ENCODE assay signal across 8 cellular contexts in the genomic region with DNA sequence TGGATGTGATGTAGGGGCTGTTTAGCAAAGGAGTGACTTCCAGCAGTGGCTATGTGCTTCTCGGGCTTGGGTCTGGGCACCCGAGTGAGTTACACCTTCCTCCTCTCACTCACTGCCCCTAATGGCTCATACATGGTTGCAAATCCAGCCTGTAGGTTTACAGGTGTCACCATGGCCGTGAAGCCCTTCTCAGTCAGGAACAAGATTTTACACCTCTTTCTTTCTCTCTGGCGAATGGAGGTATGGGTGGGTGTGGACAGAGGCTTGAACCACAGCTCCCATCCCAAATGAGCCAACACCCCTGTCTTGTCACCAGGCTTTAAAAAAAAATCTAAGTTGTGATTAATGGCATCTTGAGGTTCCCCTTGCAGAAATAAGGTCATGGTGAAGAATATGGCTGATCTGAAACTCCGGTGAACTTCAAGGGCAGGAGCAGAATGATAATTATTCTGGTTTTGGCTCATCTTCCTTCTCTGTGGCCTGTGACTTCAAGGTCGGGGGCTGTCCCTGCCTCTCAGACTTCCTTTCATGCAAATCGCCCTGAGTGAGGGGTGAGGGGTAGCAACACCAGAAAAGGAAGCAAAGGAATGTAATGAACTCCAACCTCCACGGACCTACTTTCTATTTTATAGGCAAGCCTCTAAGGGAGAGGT.
A peak's percentile ranks its signal among the peaks of the same experiment; 100 is the strongest.
DNase-seq lines count a peak whose midpoint lies in the region; ATAC-seq, FAIRE-seq and TF ChIP-seq lines count a peak whose summit lies in the region.

No MANE protein-coding gene starts in this region.

- POLR2A ChIA-PET in HEK293T (lab: Yijun Ruan, JAX): no interaction called here

- no peak for TF ChIP-seq CTCF in D721Med (IDR thresholded peaks at IDR 0.05; ENCODE audit: insufficient read depth, missing control alignments)

- peak overlapping the region; percentile 79 for H3K27ac Mint-ChIP-seq in activated CD8-positive, alpha-beta memory T cell treated with anti-CD3 and anti-CD28 coated beads, Interleukin-2, amount 10 ng/mL, durations not matched to agents 7 days and 5 days

- H3K27me3 Mint-ChIP-seq in activated CD8-positive, alpha-beta memory T cell treated with anti-CD3 and anti-CD28 coated beads, Interleukin-2, amount 10 ng/mL, durations not matched to agents 7 days and 5 days: peaks cover 32% of the 10 kb centered on the region

- no peaks in the 10 kb centered on the region for H3K9me3 Mint-ChIP-seq in activated CD8-positive, alpha-beta memory T cell treated with anti-CD3 and anti-CD28 coated beads, Interleukin-2, amount 10 ng/mL, durations not matched to agents 7 days and 5 days (ENCODE audit: low read depth)

- peaks cover 69% of the 10 kb centered on the region for H3K4me1 Mint-ChIP-seq in activated CD8-positive, alpha-beta memory T cell treated with anti-CD3 and anti-CD28 coated beads, Interleukin-2, amount 10 ng/mL, durations not matched to agents 7 days and 5 days

- no peaks in the 10 kb centered on the region for H3K36me3 Mint-ChIP-seq in activated CD8-positive, alpha-beta memory T cell treated with anti-CD3 and anti-CD28 coated beads, Interleukin-2, amount 10 ng/mL, durations not matched to agents 7 days and 5 days

- peak overlapping the region; percentile 37 for H3K4me3 Mint-ChIP-seq in activated CD8-positive, alpha-beta memory T cell treated with anti-CD3 and anti-CD28 coated beads, Interleukin-2, amount 10 ng/mL, durations not matched to agents 7 days and 5 days

- CTCF ChIA-PET in activated CD8-positive, alpha-beta memory T cell treated with anti-CD3 and anti-CD28 coated beads, Interleukin-2, amount 10 ng/mL, durations not matched to agents 7 days and 5 days (lab: Charles Lee): interaction anchor here (0.6 to 1.4 kb wide), 5 partner anchors 9 to 491 kb away, joined by 3 to 4 read pairs (median 3); no protein-coding TSS in a partner anchor
- CTCF ChIA-PET in HEK293T (lab: Yijun Ruan, JAX): no interaction called here

- peak; percentile 81 for DNase-seq in activated CD8-positive, alpha-beta memory T cell treated with anti-CD3 and anti-CD28 coated beads, Interleukin-2, amount 10 ng/mL, durations not matched to agents 7 days and 5 days
- peak in 2 of 3 experiments; percentile 53 to 75 for DNase-seq in stimulated activated CD4-positive, alpha-beta T cell treated with anti-CD3 and anti-CD28 coated beads, TNF-alpha, amount 100 ng/mL, for 24 hours (ENCODE audit: low read depth in 3 of 3)
- DNase-seq in NCI-H748 treated with DMSO at 0.1 percent for 48 hours (lab: John Stamatoyannopoulos, UW) (no peak), T-helper 9 cell (no peak), D721Med (ENCODE audit: insufficient read length, low spot score) (no peak), HEK293T (ENCODE audit: extremely low spot score) (no peak)

- FAIRE-seq in D721Med (lab: Jason Lieb, UNC): no peak

- peak; percentile 78 for ATAC-seq in GM19328 (IDR thresholded peaks at IDR 0.05; ENCODE audit: unreplicated experiment)
- peak; percentile 90 for ATAC-seq in HG03045 (IDR thresholded peaks at IDR 0.05; ENCODE audit: unreplicated experiment)
- peak; percentile 69 for ATAC-seq in activated CD8-positive, alpha-beta memory T cell treated with anti-CD3 and anti-CD28 coated beads, Interleukin-2, amount 10 ng/mL, durations not matched to agents 7 days and 5 days

TF ChIP-seq in HEK293T, 16 proteins besides CTCF, POLR2A, EP300 and RAD21:
- no peak for TF ChIP-seq ZNF384 (IDR thresholded peaks at IDR 0.05)
- no peak for TF ChIP-seq CTBP1 (IDR thresholded peaks at IDR 0.05; ENCODE audit: borderline replicate concordance)
- TF ChIP-seq FOXA1 (IDR thresholded peaks at IDR 0.05): no peak
- TF ChIP-seq ELF4 (IDR thresholded peaks at IDR 0.05): no peak
- TF ChIP-seq HDGF (IDR thresholded peaks at IDR 0.05; ENCODE audit: borderline replicate concordance): no peak
- no peak for TF ChIP-seq SP1 (IDR thresholded peaks at IDR 0.05)
- TF ChIP-seq L3MBTL2 (conservative IDR thresholded peaks at IDR 0.05): no peak
- TF ChIP-seq SUZ12 (IDR thresholded peaks at IDR 0.05): no peak
- no peak for TF ChIP-seq NFRKB (IDR thresholded peaks at IDR 0.05)
- TF ChIP-seq FOXK2 (IDR thresholded peaks at IDR 0.05): no peak
- no peak for TF ChIP-seq FOXM1 (IDR thresholded peaks at IDR 0.05; ENCODE audit: borderline replicate concordance)
TF ChIP-seq in HEK293T: peak in this region for 0.

Comparison
In these comparisons a context has a peak if more than half of its experiments do, and no peak if none do; other contexts are left out.
1. DNase-seq: peak in activated CD8-positive, alpha-beta memory T cell treated with anti-CD3 and anti-CD28 coated beads, Interleukin-2, amount 10 ng/mL, durations not matched to agents 7 days and 5 days (single experiment) and stimulated activated CD4-positive, alpha-beta T cell treated with anti-CD3 and anti-CD28 coated beads, TNF-alpha, amount 100 ng/mL, for 24 hours (2 of 3); none in NCI-H748 treated with DMSO at 0.1 percent for 48 hours (single experiment), T-helper 9 cell (single experiment), D721Med (single experiment) and HEK293T (single experiment).
2. Peak in every context shown above with its lines, with median percentiles within 50 percentile points of each other: ATAC-seq.